ENCODE assay signal across 29 cellular contexts in genomic region chr9:109582386-109582785, GRCh38.
"Had no signal": no experiment of that assay in that cellular context is flagged by ENCODE, and none has a peak within 500 bp of the region (broad histone marks: within the 10 kb centered on the region; RNA-seq: fewer than 3 reads in every experiment).

No MANE protein-coding gene starts in this region.

- FAIRE-seq: urothelium cell line had no signal

- H3K9me3 Mint-ChIP-seq: stimulated activated memory B cell treated with anti-CD40 and anti-IgM and Interleukin-4, amounts not matched to agents 10 μg/mL and 1 μg/mL and 100 μg/mL, for 72 hours; stimulated activated naive B cell treated with anti-CD40 and anti-IgM and Interleukin-4, amounts not matched to agents 10 μg/mL and 1 μg/mL and 100 μg/mL, for 72 hours; stimulated activated naive CD8-positive, alpha-beta T cell treated with anti-CD3 and anti-CD28 coated beads, Interleukin-15, amount 100 ng/mL, for 72 hours; stimulated activated naive CD8-positive, alpha-beta T cell treated with anti-CD3 and anti-CD28 coated beads, Interleukin-15, Interleukin-2, amounts not matched to agents 100 ng/mL and 50 ng/mL, for 24 hours; type B pancreatic cell had no signal

- H3K36me3 Mint-ChIP-seq: stimulated activated effector memory CD8-positive, alpha-beta T cell treated with anti-CD3 and anti-CD28 coated beads, Interleukin-12 subunit alpha, Interleukin-12 subunit beta, amount 100 ng/mL, for 72 hours; stimulated activated memory B cell treated with anti-CD40 and anti-IgM and Interleukin-4, amounts not matched to agents 10 μg/mL and 1 μg/mL and 100 μg/mL, for 72 hours; stimulated activated naive B cell treated with anti-CD40 and anti-IgM and Interleukin-4, amounts not matched to agents 10 μg/mL and 1 μg/mL and 100 μg/mL, for 72 hours; type B pancreatic cell had no signal

- H3K27ac Mint-ChIP-seq: stimulated activated effector memory CD8-positive, alpha-beta T cell treated with anti-CD3 and anti-CD28 coated beads, Interleukin-12 subunit alpha, Interleukin-12 subunit beta, amount 100 ng/mL, for 72 hours; stimulated activated memory B cell treated with anti-CD40 and anti-IgM and Interleukin-4, amounts not matched to agents 10 μg/mL and 1 μg/mL and 100 μg/mL, for 72 hours; stimulated activated naive B cell treated with anti-CD40 and anti-IgM and Interleukin-4, amounts not matched to agents 10 μg/mL and 1 μg/mL and 100 μg/mL, for 72 hours; stimulated activated naive CD8-positive, alpha-beta T cell treated with anti-CD3 and anti-CD28 coated beads, Interleukin-15, amount 100 ng/mL, for 72 hours; stimulated activated naive CD8-positive, alpha-beta T cell treated with anti-CD3 and anti-CD28 coated beads, Interleukin-15, Interleukin-2, amounts not matched to agents 100 ng/mL and 50 ng/mL, for 24 hours; type B pancreatic cell had no signal

- H3K4me3 ChIP-seq: stomach, suprapubic skin, testis, thoracic aorta, thyroid gland, tibial artery, tibial nerve, transverse colon, upper lobe of left lung, upper lobe of right lung, uterus, vagina had no signal

- H3K27ac ChIP-seq: stomach, suprapubic skin, testis, thoracic aorta, thyroid gland, tibial artery, tibial nerve, transverse colon, upper lobe of left lung, upper lobe of right lung, uterus, vagina had no signal

- H3K4me1 ChIP-seq: stomach, suprapubic skin, testis, thyroid gland, tibial artery, tibial nerve, transverse colon, upper lobe of left lung, upper lobe of right lung, uterus, vagina had no signal

- ATAC-seq: stimulated activated effector memory CD8-positive, alpha-beta T cell treated with anti-CD3 and anti-CD28 coated beads, Interleukin-12 subunit alpha, Interleukin-12 subunit beta, amount 100 ng/mL, for 72 hours; stimulated activated memory B cell treated with anti-CD40 and anti-IgM and Interleukin-4, amounts not matched to agents 10 μg/mL and 1 μg/mL and 100 μg/mL, for 72 hours; stimulated activated naive B cell treated with anti-CD40 and anti-IgM and Interleukin-4, amounts not matched to agents 10 μg/mL and 1 μg/mL and 100 μg/mL, for 72 hours; stimulated activated naive CD8-positive, alpha-beta T cell treated with anti-CD3 and anti-CD28 coated beads, Interleukin-15, amount 100 ng/mL, for 72 hours; stimulated activated naive CD8-positive, alpha-beta T cell treated with anti-CD3 and anti-CD28 coated beads, Interleukin-15, Interleukin-2, amounts not matched to agents 100 U/mL and 50 U/mL, for 24 hours; upper lobe of right lung had no signal

- H3K27me3 ChIP-seq: stomach, suprapubic skin, testis, thyroid gland, tibial artery, tibial nerve, transverse colon, upper lobe of left lung, upper lobe of right lung, uterus, vagina had no signal

- H3K9me3 ChIP-seq: stomach, suprapubic skin, testis, thoracic aorta, thyroid gland, tibial artery, tibial nerve, transverse colon, upper lobe of left lung, upper lobe of right lung, uterus, vagina had no signal

- H3K4me1 Mint-ChIP-seq: stimulated activated effector memory CD8-positive, alpha-beta T cell treated with anti-CD3 and anti-CD28 coated beads, Interleukin-12 subunit alpha, Interleukin-12 subunit beta, amount 100 ng/mL, for 72 hours; stimulated activated memory B cell treated with anti-CD40 and anti-IgM and Interleukin-4, amounts not matched to agents 10 μg/mL and 1 μg/mL and 100 μg/mL, for 72 hours; stimulated activated naive B cell treated with anti-CD40 and anti-IgM and Interleukin-4, amounts not matched to agents 10 μg/mL and 1 μg/mL and 100 μg/mL, for 72 hours; stimulated activated naive CD8-positive, alpha-beta T cell treated with anti-CD3 and anti-CD28 coated beads, Interleukin-15, amount 100 ng/mL, for 72 hours had no signal

- DNase-seq: stimulated activated CD4-positive, alpha-beta T cell treated with anti-CD3 and anti-CD28 coated beads, Interleukin-2, amount 100 ng/mL, for 48 hours; stimulated activated CD4-positive, alpha-beta T cell treated with anti-CD3 and anti-CD28 coated beads, Interleukin-4, amount 100 ng/mL, for 1 hour; stimulated activated CD4-positive, alpha-beta T cell treated with anti-CD3 and anti-CD28 coated beads, Interleukin-4, amount 100 ng/mL, for 24 hours; stimulated activated CD4-positive, alpha-beta T cell treated with anti-CD3 and anti-CD28 coated beads, Interleukin-4, amount 100 ng/mL, for 4 hours; stimulated activated CD8-positive, alpha-beta memory T cell treated with anti-CD3 and anti-CD28 coated beads, Interleukin-4, amount 100 ng/mL, for 48 hours; stimulated activated naive B cell treated with anti-CD40 and anti-IgM and Interleukin-4, amounts not matched to agents 10 μg/mL and 1 μg/mL and 100 μg/mL, for 72 hours; stimulated activated naive CD4-positive, alpha-beta T cell; stimulated activated naive CD4-positive, alpha-beta T cell treated with Interleukin-2 at 50 U/mL for 16 hours; stimulated activated naive CD8-positive, alpha-beta T cell treated with anti-CD3 and anti-CD28 coated beads, Interleukin-15, amount 100 ng/mL, for 72 hours; stimulated activated naive CD8-positive, alpha-beta T cell treated with anti-CD3 and anti-CD28 coated beads, Interleukin-15, Interleukin-2, amounts not matched to agents 100 U/mL and 50 U/mL, for 24 hours; stomach; substantia nigra; testis; thyroid gland; tibial artery; transverse colon; trophoblast cell; upper lobe of left lung; upper lobe of right lung; uterus had no signal

- H3K27me3 Mint-ChIP-seq: stimulated activated naive CD8-positive, alpha-beta T cell treated with anti-CD3 and anti-CD28 coated beads, Interleukin-15, amount 100 ng/mL, for 72 hours; stimulated activated naive CD8-positive, alpha-beta T cell treated with anti-CD3 and anti-CD28 coated beads, Interleukin-15, Interleukin-2, amounts not matched to agents 100 ng/mL and 50 ng/mL, for 24 hours had no signal

- H3K4me3 Mint-ChIP-seq: stimulated activated effector memory CD8-positive, alpha-beta T cell treated with anti-CD3 and anti-CD28 coated beads, Interleukin-12 subunit alpha, Interleukin-12 subunit beta, amount 100 ng/mL, for 72 hours; stimulated activated memory B cell treated with anti-CD40 and anti-IgM and Interleukin-4, amounts not matched to agents 10 μg/mL and 1 μg/mL and 100 μg/mL, for 72 hours; stimulated activated naive B cell treated with anti-CD40 and anti-IgM and Interleukin-4, amounts not matched to agents 10 μg/mL and 1 μg/mL and 100 μg/mL, for 72 hours; stimulated activated naive CD8-positive, alpha-beta T cell treated with anti-CD3 and anti-CD28 coated beads, Interleukin-15, amount 100 ng/mL, for 72 hours; stimulated activated naive CD8-positive, alpha-beta T cell treated with anti-CD3 and anti-CD28 coated beads, Interleukin-15, Interleukin-2, amounts not matched to agents 100 ng/mL and 50 ng/mL, for 24 hours; type B pancreatic cell had no signal

- H3K36me3 ChIP-seq: stomach, suprapubic skin, thoracic aorta, thyroid gland, tibial artery, tibial nerve, transverse colon, upper lobe of left lung, upper lobe of right lung, uterus, vagina had no signal
